ENCODE assay signal across 12 cellular contexts in the genomic region with DNA sequence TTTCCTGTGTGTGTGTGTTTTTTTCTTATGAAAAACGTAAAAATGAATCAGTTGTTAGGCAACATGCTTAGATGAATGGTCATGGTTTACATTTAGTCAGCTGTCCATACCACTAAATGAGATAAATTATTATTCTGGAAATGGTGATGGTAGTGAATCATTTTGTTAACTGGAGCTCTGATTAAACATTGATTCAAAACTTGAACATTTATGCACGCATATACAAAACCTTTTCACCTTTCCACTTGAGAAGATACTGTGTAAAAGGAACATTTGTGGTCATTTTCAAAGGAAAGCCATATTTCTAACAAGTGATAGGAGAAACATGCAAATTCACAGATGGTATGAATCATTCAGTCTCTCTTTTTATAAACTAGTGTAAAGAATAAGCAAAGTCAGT.
DNase-seq lines count a peak whose midpoint lies in the region; ATAC-seq and TF ChIP-seq lines count a peak whose summit lies in the region.
"Had no signal": no experiment of that assay in that cellular context is flagged by ENCODE, and none has a peak within 500 bp of the region (broad histone marks: within the 10 kb centered on the region; RNA-seq: fewer than 3 reads in every experiment).

No MANE protein-coding gene starts in this region.

- peak; percentile 92 for DNase-seq in mammary epithelial cell
- no peak for DNase-seq in osteoblast (ENCODE audit: insufficient read length, low spot score, missing footprints)
- DNase-seq in NK-92 treated with Interleukin-12 subunit alpha and Interleukin-12 subunit beta, amount 100 ng/mL, for 24 hours (lab: John Stamatoyannopoulos, UW) = no peak
- DNase-seq in NCI-H187 (lab: John Stamatoyannopoulos, UW) = no peak
- no peak for DNase-seq in suprapubic skin (ENCODE audit: low spot score in 2 of 2)
- DNase-seq: activated CD4-positive, alpha-beta T cell treated with anti-CD3 and anti-CD28 coated beads for 1 hour; lower lobe of right lung; psoas muscle; SHP77 had no signal

- H3K9ac ChIP-seq in HUES48 (ENCODE audit: low read depth, low read length) (no peak overlapping the region), mammary epithelial cell (ENCODE audit: insufficient read depth, low read length) (no peak overlapping the region)

- H3K36me3 ChIP-seq in HUES48 (ENCODE audit: control insufficient read depth, insufficient read depth, low read length) (no peaks in the 10 kb centered on the region), mammary epithelial cell (ENCODE audit: insufficient read depth, low read length) (no peaks in the 10 kb centered on the region), osteoblast (ENCODE audit: insufficient read depth, low read length) (no peaks in the 10 kb centered on the region), suprapubic skin (no peaks in the 10 kb centered on the region)
- H3K36me3 ChIP-seq: lower lobe of right lung had no signal

- peak overlapping the region; percentile 44 for H3K4me2 ChIP-seq in mammary epithelial cell (ENCODE audit: insufficient read depth, low read depth, low read length)
- no peak overlapping the region for H3K4me2 ChIP-seq in osteoblast (ENCODE audit: insufficient read depth, low read length)

- CTCF ChIA-PET in mammary epithelial cell (lab: Charles Lee; ENCODE audit: low non-redundant PET) = no interaction called here

- ATAC-seq in GM19395 (IDR thresholded peaks at IDR 0.05; ENCODE audit: unreplicated experiment) (peak; percentile 32), HG02678 (IDR thresholded peaks at IDR 0.05; ENCODE audit: unreplicated experiment) (no peak)
- ATAC-seq: lower lobe of right lung, psoas muscle had no signal

- TF ChIP-seq EP300 in suprapubic skin (IDR thresholded peaks at IDR 0.05) = no peak

- H4K20me1 ChIP-seq in mammary epithelial cell (ENCODE audit: insufficient read depth, low read length) (no peaks in the 10 kb centered on the region), osteoblast (ENCODE audit: insufficient read depth, low read length) (no peaks in the 10 kb centered on the region)

- H3K4me3 ChIP-seq in HUES48 (ENCODE audit: low read depth, low read length) (no peak overlapping the region), mammary epithelial cell (replicated peaks in 1 of 3; ENCODE audit: insufficient read depth in 1 of 3, low read depth in 2 of 3, low read length in 3 of 3) (no peak overlapping the region), osteoblast (ENCODE audit: insufficient read depth, low read length) (no peak overlapping the region), suprapubic skin (no peak overlapping the region)
- H3K4me3 ChIP-seq: lower lobe of right lung, psoas muscle had no signal

- TF ChIP-seq CTCF in mammary epithelial cell (conservative IDR thresholded peaks at IDR 0.05 in 1 of 2, IDR thresholded peaks at IDR 0.05 in 1 of 2; ENCODE audit: extremely low read depth in 1 of 2, insufficient read depth in 1 of 2, low read depth in 1 of 2, low read length in 2 of 2) (no peak), osteoblast (IDR thresholded peaks at IDR 0.05; ENCODE audit: extremely low read depth, low read depth, low read length) (no peak), suprapubic skin (IDR thresholded peaks at IDR 0.05) (no peak)

- H3K9me3 ChIP-seq in HUES48 (ENCODE audit: control insufficient read depth, insufficient read depth, low read length) (no peaks in the 10 kb centered on the region), mammary epithelial cell (replicated peaks; ENCODE audit: insufficient read depth, low read length) (no peaks in the 10 kb centered on the region), osteoblast (ENCODE audit: low read depth, low read length) (no peaks in the 10 kb centered on the region), suprapubic skin (no peaks in the 10 kb centered on the region)
- H3K9me3 ChIP-seq: lower lobe of right lung, psoas muscle had no signal

- H2AFZ ChIP-seq in mammary epithelial cell (ENCODE audit: low read depth, low read length) (no peak overlapping the region), osteoblast (ENCODE audit: low read length) (no peak overlapping the region)

- BruUV-seq in mammary epithelial cell (replicated peaks; lab: Mats Ljungman, UMichigan) = no TSS peak

- in situ Hi-C loops in mammary epithelial cell (cut with MboI; ENCODE audit: low sequenced_read_pairs in 2 of 2) = no loop called here

- H3K27ac ChIP-seq in HUES48 (ENCODE audit: low read depth, low read length) (peak overlapping the region; percentile 41), mammary epithelial cell (ENCODE audit: insufficient read depth, low read depth, low read length) (peak overlapping the region; percentile 40), osteoblast (ENCODE audit: low read depth, low read length) (peak overlapping the region; percentile 60), suprapubic skin (no peak overlapping the region)
- H3K27ac ChIP-seq: lower lobe of right lung, psoas muscle had no signal

- H3K27me3 ChIP-seq in HUES48 (ENCODE audit: control insufficient read depth, insufficient read depth, low read length) (no peaks in the 10 kb centered on the region), mammary epithelial cell (ENCODE audit: insufficient read depth, low read length) (no peaks in the 10 kb centered on the region), osteoblast (ENCODE audit: insufficient read depth, low read length) (no peaks in the 10 kb centered on the region), suprapubic skin (no peaks in the 10 kb centered on the region)

- dilution Hi-C loops in mammary epithelial cell (cut with HindIII; ENCODE audit: low sequenced_read_pairs) = no loop called here

- TF ChIP-seq POLR2A in suprapubic skin (IDR thresholded peaks at IDR 0.05) = no peak

- H3K4me1 ChIP-seq in HUES48 (ENCODE audit: control insufficient read depth, insufficient read depth, low read length) = peaks cover 39% of the 10 kb centered on the region
- H3K4me1 ChIP-seq in mammary epithelial cell (ENCODE audit: insufficient read depth, low read length) = peaks cover 19% of the 10 kb centered on the region
- peaks cover 12% of the 10 kb centered on the region for H3K4me1 ChIP-seq in osteoblast (ENCODE audit: insufficient read depth, low read length)
- no peaks in the 10 kb centered on the region for H3K4me1 ChIP-seq in suprapubic skin
- H3K4me1 ChIP-seq: lower lobe of right lung, psoas muscle had no signal

- intact Hi-C loops in mammary epithelial cell (cut with micrococcal nuclease) = loop anchor here (2.0 to 5.0 kb wide), 2 partner anchors 171 to 192 kb away; a partner anchor contains a TSS

- H3K79me2 ChIP-seq in mammary epithelial cell (ENCODE audit: insufficient read depth, low read length) (no peaks in the 10 kb centered on the region), osteoblast (ENCODE audit: insufficient read depth, low read length) (no peaks in the 10 kb centered on the region)

- WGBS in mammary epithelial cell (ENCODE audit: low coverage, missing lambda C conversion rate) = 0% methylated on average over 2 of the region's 2 CpGs
- 62% methylated on average over 2 of the region's 2 CpGs for WGBS in suprapubic skin
